ENCODE assay signal across 14 cellular contexts in genomic region chr12:88854260-88854659, GRCh38.
DNase-seq lines count a peak whose midpoint lies in the region; ATAC-seq and TF ChIP-seq lines count a peak whose summit lies in the region.
"Had no signal": no experiment of that assay in that cellular context is flagged by ENCODE, and none has a peak within 500 bp of the region (broad histone marks: within the 10 kb centered on the region; RNA-seq: fewer than 3 reads in every experiment).

No MANE protein-coding gene starts in this region.

- TF ChIP-seq CTCF in BJ (IDR thresholded peaks at IDR 0.05; ENCODE audit: insufficient read depth, low read depth, low read length) (no peak), KMS-11 (conservative IDR thresholded peaks at IDR 0.05; ENCODE audit: low read depth, low read length) (no peak), cardiac fibroblast (IDR thresholded peaks at IDR 0.05; ENCODE audit: low read depth, low read length) (no peak)

- H2BK15ac ChIP-seq in mesendoderm (replicated peaks; ENCODE audit: low read depth): peak overlapping the region; percentile 74

- ATAC-seq in T-helper 17 cell: no peak
- ATAC-seq in right cardiac atrium: no peak
- ATAC-seq in GM21526 (IDR thresholded peaks at IDR 0.05; ENCODE audit: low FRiP score, unreplicated experiment): no peak
- ATAC-seq: activated CD8-positive, alpha-beta T cell treated with anti-CD3 and anti-CD28 coated beads for 36 hours; activated naive CD4-positive, alpha-beta T cell treated with anti-CD3 and anti-CD28 coated beads, Interleukin-2, amount 50 U/mL, for 72 hours; effector memory CD8-positive, alpha-beta T cell; GM12878 had no signal

- H3K4me2 ChIP-seq in KMS-11 (0 out of 2 replicates have a peak overlapping the region, but pooled peaks have one; percentile 57), mesendoderm (ENCODE audit: low read length) (no peak overlapping the region)

- no peak overlapping the region for H3K18ac ChIP-seq in mesendoderm (ENCODE audit: low read length)

- CTCF ChIA-PET in BJ (lab: Yijun Ruan, JAX): interaction anchor here (0.9 to 2.8 kb wide), 2 partner anchors 17 to 140 kb away, joined by 3 to 10 read pairs; no protein-coding TSS in a partner anchor

- no peak overlapping the region for H2AFZ ChIP-seq in KMS-11 (ENCODE audit: low read depth)

- H3K27ac ChIP-seq in KMS-11 (no peak overlapping the region), mesendoderm (ENCODE audit: low read depth, low read length) (no peak overlapping the region), right cardiac atrium (ENCODE audit: low read length) (no peak overlapping the region)
- H3K27ac ChIP-seq: transverse colon had no signal

- H3K27me3 ChIP-seq in BJ (ENCODE audit: control insufficient read depth, insufficient read depth, low read length): no peaks in the 10 kb centered on the region
- no peaks in the 10 kb centered on the region for H3K27me3 ChIP-seq in KMS-11 (ENCODE audit: insufficient read depth, low read depth)
- H3K27me3 ChIP-seq in mesendoderm (ENCODE audit: insufficient read depth, low read length, poor library complexity): no peaks in the 10 kb centered on the region
- H3K27me3 ChIP-seq in right cardiac atrium (ENCODE audit: control insufficient read depth, insufficient read depth): no peaks in the 10 kb centered on the region
- H3K27me3 ChIP-seq: transverse colon had no signal

- no peak overlapping the region for H3K27ac Mint-ChIP-seq in T-helper 17 cell
- H3K27ac Mint-ChIP-seq: activated CD8-positive, alpha-beta T cell treated with anti-CD3 and anti-CD28 coated beads for 36 hours; activated naive CD4-positive, alpha-beta T cell treated with anti-CD3 and anti-CD28 coated beads, Interleukin-2, amount 50 U/mL, for 72 hours; effector memory CD8-positive, alpha-beta T cell had no signal

- intact Hi-C loops in right cardiac atrium (cut with DNase I): no loop called here

- H4K8ac ChIP-seq in mesendoderm (ENCODE audit: low read depth, low read length): no peak overlapping the region

- no peaks in the 10 kb centered on the region for H3K9me3 ChIP-seq in T-helper 17 cell (ENCODE audit: control insufficient read depth, low read length, poor library complexity, severe bottlenecking)
- no peaks in the 10 kb centered on the region for H3K9me3 ChIP-seq in right cardiac atrium (ENCODE audit: control insufficient read depth, low read length)
- H3K9me3 ChIP-seq: transverse colon had no signal

- H3K36me3 Mint-ChIP-seq in T-helper 17 cell (ENCODE audit: low read depth): no peaks in the 10 kb centered on the region
- H3K36me3 Mint-ChIP-seq: activated naive CD4-positive, alpha-beta T cell treated with anti-CD3 and anti-CD28 coated beads, Interleukin-2, amount 50 U/mL, for 72 hours had no signal

- peak; percentile 73 for DNase-seq in BJ (ENCODE audit: low read depth)
- DNase-seq in cardiac fibroblast (ENCODE audit: low read depth in 2 of 2): peak; percentile 46 to 83
- peak; percentile 39 for DNase-seq in mesendoderm
- no peak for DNase-seq in NCI-H1105 (lab: John Stamatoyannopoulos, UW)
- DNase-seq in T-helper 17 cell: no peak
- DNase-seq in right cardiac atrium: no peak
- DNase-seq: activated CD8-positive, alpha-beta T cell treated with anti-CD3 and anti-CD28 coated beads for 36 hours; effector memory CD8-positive, alpha-beta T cell; NCI-H1436; transverse colon had no signal

- H3K9ac ChIP-seq in KMS-11 (no peak overlapping the region), mesendoderm (ENCODE audit: low read length) (no peak overlapping the region)

- H3K4ac ChIP-seq in mesendoderm (ENCODE audit: low read depth, low read length): no peak overlapping the region

- no peaks in the 10 kb centered on the region for H4K20me1 ChIP-seq in KMS-11 (ENCODE audit: insufficient read depth)

- POLR2A ChIA-PET in BJ (lab: Charles Lee): no interaction called here

- no peak overlapping the region for H3K23ac ChIP-seq in mesendoderm (ENCODE audit: low read length)

- H3K4me1 ChIP-seq in KMS-11 (ENCODE audit: low read depth, poor library complexity, severe bottlenecking) (peaks cover 51% of the 10 kb centered on the region), mesendoderm (ENCODE audit: control insufficient read depth, low read depth, low read length) (no peaks in the 10 kb centered on the region), right cardiac atrium (ENCODE audit: control insufficient read depth, insufficient read depth, low read length) (no peaks in the 10 kb centered on the region)
- H3K4me1 ChIP-seq: transverse colon had no signal

- H3K79me2 ChIP-seq in KMS-11 (ENCODE audit: insufficient read depth, low read depth): no peaks in the 10 kb centered on the region
- H3K79me2 ChIP-seq in mesendoderm (ENCODE audit: control insufficient read depth, insufficient read depth, low read length): no peaks in the 10 kb centered on the region

- WGBS in mesendoderm (ENCODE audit: extremely low coverage, insufficient coverage, low lambda C conversion rate): no CpG with 5 or more reads among the region's 1 CpG
- WGBS in right cardiac atrium: 80% methylated on average over 1 of the region's 1 CpG

- no peak overlapping the region for H3K4me3 Mint-ChIP-seq in T-helper 17 cell
- H3K4me3 Mint-ChIP-seq: activated CD8-positive, alpha-beta T cell treated with anti-CD3 and anti-CD28 coated beads for 36 hours; effector memory CD8-positive, alpha-beta T cell had no signal

- no peaks in the 10 kb centered on the region for H3K27me3 Mint-ChIP-seq in T-helper 17 cell
- H3K27me3 Mint-ChIP-seq: activated CD8-positive, alpha-beta T cell treated with anti-CD3 and anti-CD28 coated beads for 36 hours; effector memory CD8-positive, alpha-beta T cell had no signal

- H3K4me3 ChIP-seq in BJ (ENCODE audit: low read depth, low read length) (no peak overlapping the region), KMS-11 (IDR thresholded peaks at IDR 0.05; ENCODE audit: insufficient read depth, low read depth, low read length) (no peak overlapping the region), cardiac fibroblast (replicated peaks in 1 of 2; ENCODE audit: low read depth in 2 of 2, low read length in 2 of 2) (no peak overlapping the region), mesendoderm (ENCODE audit: low read length) (no peak overlapping the region), right cardiac atrium (ENCODE audit: low read length) (no peak overlapping the region)
- H3K4me3 ChIP-seq: GM12878, transverse colon had no signal

- no peaks in the 10 kb centered on the region for H3K4me1 Mint-ChIP-seq in T-helper 17 cell

- no peak overlapping the region for H2BK120ac ChIP-seq in mesendoderm (ENCODE audit: low read depth, low read length)

- no peak overlapping the region for H2AK5ac ChIP-seq in mesendoderm (ENCODE audit: low read length)

- no peak overlapping the region for H2BK5ac ChIP-seq in mesendoderm (ENCODE audit: low read length)

- no peaks in the 10 kb centered on the region for H3K79me1 ChIP-seq in mesendoderm (ENCODE audit: low read length)

- no peak overlapping the region for H4K5ac ChIP-seq in mesendoderm (ENCODE audit: low read length)

- H3K36me3 ChIP-seq in BJ (ENCODE audit: control insufficient read depth, insufficient read depth, low read length) (no peaks in the 10 kb centered on the region), KMS-11 (ENCODE audit: insufficient read depth) (no peaks in the 10 kb centered on the region), mesendoderm (ENCODE audit: control insufficient read depth, insufficient read depth, low read length) (no peaks in the 10 kb centered on the region)
- H3K36me3 ChIP-seq: transverse colon had no signal

- H3K56ac ChIP-seq in mesendoderm (ENCODE audit: low read length): no peak overlapping the region

Comparison
In these comparisons a context has a peak if more than half of its experiments do, and no peak if none do; other contexts are left out.
1. DNase-seq: peak in BJ (single experiment), cardiac fibroblast (2 of 2) and mesendoderm (single experiment); none in NCI-H1105 (single experiment), T-helper 17 cell (0 of 3) and right cardiac atrium (0 of 3).